ENCODE assay signal across 1 cellular context in the genomic region with DNA sequence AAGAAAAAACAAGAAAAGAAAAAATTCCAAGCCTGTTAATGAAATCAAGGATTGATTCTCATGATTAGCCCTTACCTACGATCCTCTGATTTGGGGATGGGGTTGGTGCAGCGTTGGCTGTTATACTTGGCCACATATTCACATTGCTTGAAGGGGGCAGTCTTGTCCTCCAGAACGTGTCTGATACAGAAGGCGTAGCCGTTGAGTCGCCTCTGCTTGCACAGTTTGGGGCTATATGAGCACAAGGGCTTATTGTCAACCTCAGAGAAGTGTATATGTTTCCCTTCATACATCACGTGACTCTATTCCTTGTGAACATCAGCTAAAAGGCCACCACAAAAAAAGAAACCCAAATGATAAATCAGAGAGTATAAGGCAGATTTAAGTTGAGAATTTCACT.
A peak's percentile ranks its signal among the peaks of the same experiment; 100 is the strongest.
TF ChIP-seq lines count a peak whose summit lies in the region.

No MANE protein-coding gene starts in this region.

TF ChIP-seq in K562, 482 proteins besides CTCF, POLR2A, EP300 and RAD21 (continued from another document):
- TF ChIP-seq USF2 (CRISPR knock-in tag; IDR thresholded peaks at IDR 0.05) (no peak), CBX8 (IDR thresholded peaks at IDR 0.05; ENCODE audit: borderline replicate concordance, extremely low read depth, low read depth, low read length, poor library complexity, severe bottlenecking) (no peak), FUS (optimal IDR thresholded peaks at IDR 0.05; ENCODE audit: low read depth, low read length) (no peak), BCL6 (CRISPR knock-in tag; IDR thresholded peaks at IDR 0.05) (no peak), RAD51 (IDR thresholded peaks at IDR 0.05; ENCODE audit: borderline replicate concordance, low read depth) (peak; percentile 18; the same call in 1 of the 2 replicates)
- TF ChIP-seq, protein P1, sequence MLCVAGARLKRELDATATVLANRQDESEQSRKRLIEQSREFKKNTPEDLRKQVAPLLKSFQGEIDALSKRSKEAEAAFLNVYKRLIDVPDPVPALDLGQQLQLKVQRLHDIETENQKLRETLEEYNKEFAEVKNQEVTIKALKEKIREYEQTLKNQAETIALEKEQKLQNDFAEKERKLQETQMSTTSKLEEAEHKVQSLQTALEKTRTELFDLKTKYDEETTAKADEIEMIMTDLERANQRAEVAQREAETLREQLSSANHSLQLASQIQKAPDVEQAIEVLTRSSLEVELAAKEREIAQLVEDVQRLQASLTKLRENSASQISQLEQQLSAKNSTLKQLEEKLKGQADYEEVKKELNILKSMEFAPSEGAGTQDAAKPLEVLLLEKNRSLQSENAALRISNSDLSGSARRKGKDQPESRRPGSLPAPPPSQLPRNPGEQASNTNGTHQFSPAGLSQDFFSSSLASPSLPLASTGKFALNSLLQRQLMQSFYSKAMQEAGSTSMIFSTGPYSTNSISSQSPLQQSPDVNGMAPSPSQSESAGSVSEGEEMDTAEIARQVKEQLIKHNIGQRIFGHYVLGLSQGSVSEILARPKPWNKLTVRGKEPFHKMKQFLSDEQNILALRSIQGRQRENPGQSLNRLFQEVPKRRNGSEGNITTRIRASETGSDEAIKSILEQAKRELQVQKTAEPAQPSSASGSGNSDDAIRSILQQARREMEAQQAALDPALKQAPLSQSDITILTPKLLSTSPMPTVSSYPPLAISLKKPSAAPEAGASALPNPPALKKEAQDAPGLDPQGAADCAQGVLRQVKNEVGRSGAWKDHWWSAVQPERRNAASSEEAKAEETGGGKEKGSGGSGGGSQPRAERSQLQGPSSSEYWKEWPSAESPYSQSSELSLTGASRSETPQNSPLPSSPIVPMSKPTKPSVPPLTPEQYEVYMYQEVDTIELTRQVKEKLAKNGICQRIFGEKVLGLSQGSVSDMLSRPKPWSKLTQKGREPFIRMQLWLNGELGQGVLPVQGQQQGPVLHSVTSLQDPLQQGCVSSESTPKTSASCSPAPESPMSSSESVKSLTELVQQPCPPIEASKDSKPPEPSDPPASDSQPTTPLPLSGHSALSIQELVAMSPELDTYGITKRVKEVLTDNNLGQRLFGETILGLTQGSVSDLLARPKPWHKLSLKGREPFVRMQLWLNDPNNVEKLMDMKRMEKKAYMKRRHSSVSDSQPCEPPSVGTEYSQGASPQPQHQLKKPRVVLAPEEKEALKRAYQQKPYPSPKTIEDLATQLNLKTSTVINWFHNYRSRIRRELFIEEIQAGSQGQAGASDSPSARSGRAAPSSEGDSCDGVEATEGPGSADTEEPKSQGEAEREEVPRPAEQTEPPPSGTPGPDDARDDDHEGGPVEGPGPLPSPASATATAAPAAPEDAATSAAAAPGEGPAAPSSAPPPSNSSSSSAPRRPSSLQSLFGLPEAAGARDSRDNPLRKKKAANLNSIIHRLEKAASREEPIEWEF (CRISPR knock-in tag; IDR thresholded peaks at IDR 0.05) = no peak
TF ChIP-seq in K562: peak in this region for 1.
